ENCODE assay signal across 22 cellular contexts in genomic region chr6:56145616-56146015, GRCh38.
"Had no signal": no experiment of that assay in that cellular context is flagged by ENCODE, and none has a peak within 500 bp of the region (broad histone marks: within the 10 kb centered on the region; RNA-seq: fewer than 3 reads in every experiment).

No MANE protein-coding gene starts in this region.

- H3K4me1 ChIP-seq: adrenal gland, breast epithelium, gastrocnemius medialis, prostate gland, upper lobe of left lung had no signal

- H3K27ac Mint-ChIP-seq: activated naive CD4-positive, alpha-beta T cell treated with anti-CD3 and anti-CD28 coated beads, Interleukin-2, amount 50 U/mL, for 72 hours; endodermal cell; natural killer cell had no signal

- H3K36me3 Mint-ChIP-seq: activated naive CD4-positive, alpha-beta T cell treated with anti-CD3 and anti-CD28 coated beads, Interleukin-2, amount 50 U/mL, for 72 hours had no signal

- DNase-seq: activated T-cell treated with anti-CD3 and anti-CD28 coated beads, Interleukin-2, amount 50 U/mL, for 1 hour; adrenal gland; cortex of kidney; endodermal cell; gastrocnemius medialis; hypothalamus; left ventricle myocardium superior; mammary epithelial cell; midbrain; natural killer cell; ovary; stimulated activated CD4-positive, alpha-beta T cell treated with anti-CD3 and anti-CD28 coated beads, Interleukin-12 subunit alpha, Interleukin-12 subunit beta, amount 100 ng/mL, for 4 hours; stimulated activated CD4-positive, alpha-beta T cell treated with anti-CD3 and anti-CD28 coated beads, Interleukin-4, amount 100 ng/mL, for 4 hours; stimulated activated naive CD8-positive, alpha-beta T cell treated with anti-CD3 and anti-CD28 coated beads, Interleukin-15, Interleukin-2, amounts not matched to agents 100 U/mL and 50 U/mL, for 24 hours; T-helper 1 cell; T-helper 9 cell; upper lobe of left lung had no signal

- H3K4me3 Mint-ChIP-seq: endodermal cell, natural killer cell had no signal

- H3K4me3 ChIP-seq: adrenal gland, ascending aorta, breast epithelium, gastrocnemius medialis, ovary, prostate gland, upper lobe of left lung had no signal

- H3K36me3 ChIP-seq: adrenal gland, breast epithelium, gastrocnemius medialis, ovary, prostate gland, upper lobe of left lung had no signal

- ATAC-seq: activated naive CD4-positive, alpha-beta T cell treated with anti-CD3 and anti-CD28 coated beads, Interleukin-2, amount 50 U/mL, for 72 hours; gastrocnemius medialis; left ventricle myocardium superior; natural killer cell; stimulated activated naive CD8-positive, alpha-beta T cell treated with anti-CD3 and anti-CD28 coated beads, Interleukin-15, Interleukin-2, amounts not matched to agents 100 U/mL and 50 U/mL, for 24 hours had no signal

- H3K27me3 ChIP-seq: adrenal gland, ascending aorta, breast epithelium, gastrocnemius medialis, ovary, upper lobe of left lung had no signal

- H3K27ac ChIP-seq: adrenal gland, breast epithelium, epithelial cell of prostate, gastrocnemius medialis, ovary, prostate gland, upper lobe of left lung had no signal

- H3K9me3 Mint-ChIP-seq: endodermal cell had no signal

- H3K4me1 Mint-ChIP-seq: endodermal cell, natural killer cell had no signal

- H3K9me3 ChIP-seq: adrenal gland, ascending aorta, breast epithelium, gastrocnemius medialis, ovary, prostate gland, upper lobe of left lung had no signal
